In genomic region chr15:95857124-95857757, GRCh38 we compare ENCODE assay signal across 17 cellular contexts.
DNase-seq lines count a peak whose midpoint lies in the region; FAIRE-seq and TF ChIP-seq lines count a peak whose summit lies in the region.
"Had no signal": no experiment of that assay in that cellular context is flagged by ENCODE, and none has a peak within 500 bp of the region (broad histone marks: within the 10 kb centered on the region; RNA-seq: fewer than 3 reads in every experiment).

No MANE protein-coding gene starts in this region.

- H3K9me3 ChIP-seq in mammary epithelial cell (replicated peaks; ENCODE audit: insufficient read depth, low read length) = no peaks in the 10 kb centered on the region
- no peaks in the 10 kb centered on the region for H3K9me3 ChIP-seq in breast epithelium
- H3K9me3 ChIP-seq in astrocyte (ENCODE audit: insufficient read depth, low read depth, low read length) = no peaks in the 10 kb centered on the region

- WGBS in mammary epithelial cell (ENCODE audit: low coverage, missing lambda C conversion rate) = 56% methylated on average over 4 of the region's 4 CpGs

- peak; percentile 64 for DNase-seq in mammary epithelial cell
- DNase-seq in breast epithelium (ENCODE audit: low spot score in 2 of 2) = no peak
- peak; percentile 70 for DNase-seq in astrocyte (ENCODE audit: low read depth)
- peak; percentile 79 for DNase-seq in fibroblast of villous mesenchyme (ENCODE audit: low read depth)
- no peak for DNase-seq in type B pancreatic cell (ENCODE audit: extremely low spot score, unreplicated experiment)
- no peak for DNase-seq in activated CD4-positive, alpha-beta T cell treated with anti-CD3 and anti-CD28 coated beads, Interleukin-2, amount 10 ng/mL, durations not matched to agents 7 days and 5 days
- DNase-seq in NCI-H510A (lab: John Stamatoyannopoulos, UW) = no peak
- DNase-seq in mesothelial cell of epicardium (ENCODE audit: low spot score in 2 of 2, unreplicated experiment in 2 of 2) = no peak
- DNase-seq: activated T-cell treated with anti-CD3 and anti-CD28 coated beads, Interleukin-2, amount 50 U/mL, for 72 hours; Karpas-422; left colon; NCI-H1694; NCI-H774; SHP77 treated with DMSO at 0.1 percent for 48 hours; stimulated activated CD4-positive, alpha-beta T cell treated with anti-CD3 and anti-CD28 coated beads, Interleukin-4, amount 100 ng/mL, for 24 hours had no signal

- H3K36me3 Mint-ChIP-seq in astrocyte (ENCODE audit: low read depth, unreplicated experiment) (no peaks in the 10 kb centered on the region), type B pancreatic cell (peaks cover 3% of the 10 kb centered on the region), mesothelial cell of epicardium (no peaks in the 10 kb centered on the region)
- H3K36me3 Mint-ChIP-seq in activated CD4-positive, alpha-beta T cell treated with anti-CD3 and anti-CD28 coated beads, Interleukin-2, amount 10 ng/mL, durations not matched to agents 7 days and 5 days (ENCODE audit: low read depth) = no peaks in the 10 kb centered on the region
- H3K36me3 Mint-ChIP-seq: stimulated activated effector memory CD8-positive, alpha-beta T cell treated with anti-CD3 and anti-CD28 coated beads, Interleukin-12 subunit alpha, Interleukin-12 subunit beta, amount 100 ng/mL, for 72 hours had no signal

- H2AFZ ChIP-seq in mammary epithelial cell (ENCODE audit: low read depth, low read length) = peak overlapping the region; percentile 11
- no peak overlapping the region for H2AFZ ChIP-seq in astrocyte (ENCODE audit: low read depth, low read length)

- TF ChIP-seq POLR2A in breast epithelium (IDR thresholded peaks at IDR 0.05) = no peak

- H3K27ac Mint-ChIP-seq in astrocyte (ENCODE audit: unreplicated experiment) = no peak overlapping the region
- peak overlapping the region; percentile 71 for H3K27ac Mint-ChIP-seq in type B pancreatic cell
- H3K27ac Mint-ChIP-seq in activated CD4-positive, alpha-beta T cell treated with anti-CD3 and anti-CD28 coated beads, Interleukin-2, amount 10 ng/mL, durations not matched to agents 7 days and 5 days = no peak overlapping the region
- no peak overlapping the region for H3K27ac Mint-ChIP-seq in mesothelial cell of epicardium
- H3K27ac Mint-ChIP-seq: activated T-cell treated with anti-CD3 and anti-CD28 coated beads, Interleukin-2, amount 50 U/mL, for 72 hours; stimulated activated effector memory CD8-positive, alpha-beta T cell treated with anti-CD3 and anti-CD28 coated beads, Interleukin-12 subunit alpha, Interleukin-12 subunit beta, amount 100 ng/mL, for 72 hours had no signal

- FAIRE-seq in astrocyte (lab: Jason Lieb, UNC) = no peak

- H3K4me2 ChIP-seq in mammary epithelial cell (ENCODE audit: insufficient read depth, low read depth, low read length) (no peak overlapping the region), astrocyte (ENCODE audit: low read length) (peak overlapping the region; percentile 30)

- H3K4me1 ChIP-seq in mammary epithelial cell (ENCODE audit: insufficient read depth, low read length) (no peaks in the 10 kb centered on the region), breast epithelium (no peaks in the 10 kb centered on the region), astrocyte (ENCODE audit: insufficient read depth, low read length) (peaks cover 5% of the 10 kb centered on the region)

- H3K27me3 ChIP-seq in mammary epithelial cell (ENCODE audit: insufficient read depth, low read length) = no peaks in the 10 kb centered on the region
- H3K27me3 ChIP-seq in breast epithelium = no peaks in the 10 kb centered on the region
- H3K27me3 ChIP-seq in astrocyte (ENCODE audit: insufficient read depth, low read length) = no peaks in the 10 kb centered on the region

- no peak overlapping the region for H3K27ac ChIP-seq in mammary epithelial cell (ENCODE audit: insufficient read depth, low read depth, low read length)
- peak overlapping the region in 1 of 2 donors; percentile 53 for H3K27ac ChIP-seq in breast epithelium
- H3K27ac ChIP-seq in astrocyte (ENCODE audit: low read depth, low read length) = no peak overlapping the region
- H3K27ac ChIP-seq: 22Rv1 had no signal

- dilution Hi-C loops in mammary epithelial cell (cut with HindIII; ENCODE audit: low sequenced_read_pairs) = no loop called here

- H3K36me3 ChIP-seq in mammary epithelial cell (ENCODE audit: insufficient read depth, low read length) (no peaks in the 10 kb centered on the region), breast epithelium (no peaks in the 10 kb centered on the region), astrocyte (ENCODE audit: insufficient read depth, low read length) (no peaks in the 10 kb centered on the region)

- TF ChIP-seq CTCF in mammary epithelial cell (conservative IDR thresholded peaks at IDR 0.05 in 1 of 2, IDR thresholded peaks at IDR 0.05 in 1 of 2; ENCODE audit: extremely low read depth in 1 of 2, insufficient read depth in 1 of 2, low read depth in 1 of 2, low read length in 2 of 2) = no peak
- no peak for TF ChIP-seq CTCF in breast epithelium (IDR thresholded peaks at IDR 0.05)
- no peak for TF ChIP-seq CTCF in astrocyte (IDR thresholded peaks at IDR 0.05; ENCODE audit: insufficient read depth, low read depth, low read length)
- no peak for TF ChIP-seq CTCF in fibroblast of villous mesenchyme (IDR thresholded peaks at IDR 0.05; ENCODE audit: insufficient read depth, low read depth, low read length)
- no peak for TF ChIP-seq CTCF in type B pancreatic cell (conservative IDR thresholded peaks at IDR 0.05)
- TF ChIP-seq CTCF in mesothelial cell of epicardium (IDR thresholded peaks at IDR 0.05; ENCODE audit: unreplicated experiment) = no peak

- H3K9me3 Mint-ChIP-seq in astrocyte (ENCODE audit: unreplicated experiment) (no peaks in the 10 kb centered on the region), type B pancreatic cell (peaks cover 9% of the 10 kb centered on the region), mesothelial cell of epicardium (peaks cover 12% of the 10 kb centered on the region)
- H3K9me3 Mint-ChIP-seq in activated CD4-positive, alpha-beta T cell treated with anti-CD3 and anti-CD28 coated beads, Interleukin-2, amount 10 ng/mL, durations not matched to agents 7 days and 5 days = no peaks in the 10 kb centered on the region
- H3K9me3 Mint-ChIP-seq: activated T-cell treated with anti-CD3 and anti-CD28 coated beads, Interleukin-2, amount 50 U/mL, for 72 hours; stimulated activated effector memory CD8-positive, alpha-beta T cell treated with anti-CD3 and anti-CD28 coated beads, Interleukin-12 subunit alpha, Interleukin-12 subunit beta, amount 100 ng/mL, for 72 hours had no signal

- intact Hi-C loops in mammary epithelial cell (cut with micrococcal nuclease) (no loop called here), breast epithelium (cut with DNase I; ENCODE audit: low total_unique reads) (no loop called here)

- POLR2A ChIA-PET in activated CD4-positive, alpha-beta T cell treated with anti-CD3 and anti-CD28 coated beads, Interleukin-2, amount 10 ng/mL, durations not matched to agents 7 days and 5 days (lab: Charles Lee) = no interaction called here

- no peak overlapping the region for H3K4me3 ChIP-seq in mammary epithelial cell (replicated peaks in 1 of 3; ENCODE audit: insufficient read depth in 1 of 3, low read depth in 2 of 3, low read length in 3 of 3)
- H3K4me3 ChIP-seq in breast epithelium = no peak overlapping the region
- no peak overlapping the region for H3K4me3 ChIP-seq in astrocyte (ENCODE audit: insufficient read depth, low read depth, low read length)
- H3K4me3 ChIP-seq in fibroblast of villous mesenchyme (ENCODE audit: low read depth, low read length) = no peak overlapping the region

- H4K20me1 ChIP-seq in mammary epithelial cell (ENCODE audit: insufficient read depth, low read length) (no peaks in the 10 kb centered on the region), astrocyte (ENCODE audit: insufficient read depth, low read length) (no peaks in the 10 kb centered on the region)

- CTCF ChIA-PET in mammary epithelial cell (lab: Charles Lee; ENCODE audit: low non-redundant PET) = no interaction called here
- CTCF ChIA-PET in activated CD4-positive, alpha-beta T cell treated with anti-CD3 and anti-CD28 coated beads, Interleukin-2, amount 10 ng/mL, durations not matched to agents 7 days and 5 days (lab: Charles Lee) = no interaction called here

- H3K4me1 Mint-ChIP-seq in astrocyte (ENCODE audit: low read depth, unreplicated experiment) = peaks cover 9% of the 10 kb centered on the region
- H3K4me1 Mint-ChIP-seq in type B pancreatic cell (ENCODE audit: unreplicated experiment) = peaks cover 16% of the 10 kb centered on the region
- H3K4me1 Mint-ChIP-seq in activated CD4-positive, alpha-beta T cell treated with anti-CD3 and anti-CD28 coated beads, Interleukin-2, amount 10 ng/mL, durations not matched to agents 7 days and 5 days = no peaks in the 10 kb centered on the region
- peaks cover 1% of the 10 kb centered on the region for H3K4me1 Mint-ChIP-seq in mesothelial cell of epicardium
- H3K4me1 Mint-ChIP-seq: stimulated activated effector memory CD8-positive, alpha-beta T cell treated with anti-CD3 and anti-CD28 coated beads, Interleukin-12 subunit alpha, Interleukin-12 subunit beta, amount 100 ng/mL, for 72 hours had no signal

- H3K27me3 Mint-ChIP-seq in astrocyte (ENCODE audit: low read depth, unreplicated experiment) = no peaks in the 10 kb centered on the region
- no peaks in the 10 kb centered on the region for H3K27me3 Mint-ChIP-seq in type B pancreatic cell
- H3K27me3 Mint-ChIP-seq in activated CD4-positive, alpha-beta T cell treated with anti-CD3 and anti-CD28 coated beads, Interleukin-2, amount 10 ng/mL, durations not matched to agents 7 days and 5 days = peaks cover 66% of the 10 kb centered on the region
- H3K27me3 Mint-ChIP-seq in mesothelial cell of epicardium (ENCODE audit: low read depth) = no peaks in the 10 kb centered on the region

- H3K4me3 Mint-ChIP-seq in astrocyte (ENCODE audit: unreplicated experiment) (no peak overlapping the region), type B pancreatic cell (peak overlapping the region; percentile 7), mesothelial cell of epicardium (no peak overlapping the region)
- H3K4me3 Mint-ChIP-seq in activated CD4-positive, alpha-beta T cell treated with anti-CD3 and anti-CD28 coated beads, Interleukin-2, amount 10 ng/mL, durations not matched to agents 7 days and 5 days = no peak overlapping the region
- H3K4me3 Mint-ChIP-seq: activated T-cell treated with anti-CD3 and anti-CD28 coated beads, Interleukin-2, amount 50 U/mL, for 72 hours; stimulated activated effector memory CD8-positive, alpha-beta T cell treated with anti-CD3 and anti-CD28 coated beads, Interleukin-12 subunit alpha, Interleukin-12 subunit beta, amount 100 ng/mL, for 72 hours had no signal

- H3K9ac ChIP-seq in mammary epithelial cell (ENCODE audit: insufficient read depth, low read length) (no peak overlapping the region), astrocyte (ENCODE audit: low read length) (no peak overlapping the region)

- in situ Hi-C loops in mammary epithelial cell (cut with MboI; ENCODE audit: low sequenced_read_pairs in 2 of 2) = no loop called here

- no peaks in the 10 kb centered on the region for H3K79me2 ChIP-seq in mammary epithelial cell (ENCODE audit: insufficient read depth, low read length)
- H3K79me2 ChIP-seq in astrocyte (ENCODE audit: insufficient read depth, low read length) = no peaks in the 10 kb centered on the region

- no TSS peak for BruUV-seq in mammary epithelial cell (replicated peaks; lab: Mats Ljungman, UMichigan)

Comparison
In these comparisons a context has a peak if more than half of its experiments do, and no peak if none do; other contexts are left out.
1. DNase-seq: peak in mammary epithelial cell (single experiment), astrocyte (single experiment) and fibroblast of villous mesenchyme (single experiment); none in breast epithelium (0 of 2), type B pancreatic cell (single experiment), activated CD4-positive, alpha-beta T cell treated with anti-CD3 and anti-CD28 coated beads, Interleukin-2, amount 10 ng/mL, durations not matched to agents 7 days and 5 days (single experiment), NCI-H510A (single experiment) and mesothelial cell of epicardium (0 of 2).